In the genomic region with DNA sequence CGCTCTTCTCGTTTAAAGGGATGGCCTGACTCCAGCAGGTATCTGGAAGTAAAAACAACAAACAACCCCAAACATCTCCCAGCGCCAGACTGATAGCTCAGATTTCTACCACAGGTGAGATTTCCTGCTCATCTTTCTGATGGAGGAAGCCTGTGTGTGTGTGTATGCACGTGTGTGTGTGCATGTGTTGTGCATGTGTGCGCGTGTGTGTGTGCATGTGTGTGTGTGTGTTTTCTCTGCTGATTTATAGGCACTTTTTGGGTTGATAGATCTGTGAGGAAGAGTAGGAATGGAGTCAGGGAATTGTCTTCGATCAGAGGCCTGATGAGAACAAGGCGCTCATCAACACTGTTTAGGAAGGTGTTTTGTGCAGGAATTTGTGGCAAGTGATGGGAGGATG, we compare ENCODE assay signal across 29 cellular contexts.
DNase-seq lines count a peak whose midpoint lies in the region; ATAC-seq, FAIRE-seq and TF ChIP-seq lines count a peak whose summit lies in the region.
"Had no signal": no experiment of that assay in that cellular context is flagged by ENCODE, and none has a peak within 500 bp of the region (broad histone marks: within the 10 kb centered on the region; RNA-seq: fewer than 3 reads in every experiment).

No MANE protein-coding gene starts in this region.

- H3K9ac ChIP-seq in HepG2 (ENCODE audit: insufficient read depth, low read depth, low read length) = no peak overlapping the region
- H3K9ac ChIP-seq in mesenchymal stem cell (ENCODE audit: low read length) = no peak overlapping the region
- no peak overlapping the region for H3K9ac ChIP-seq in neuronal stem cell (ENCODE audit: low read depth, low read length, poor library complexity)

- H3K4me3 ChIP-seq in HepG2 (replicated peaks in 1 of 3; ENCODE audit: insufficient read depth in 1 of 3, low read depth in 2 of 3, low read length in 3 of 3) = no peak overlapping the region
- no peak overlapping the region for H3K4me3 ChIP-seq in right lobe of liver
- H3K4me3 ChIP-seq in mesenchymal stem cell (ENCODE audit: insufficient read depth in 1 of 2, low read depth in 1 of 2, low read length in 2 of 2) = no peak overlapping the region
- H3K4me3 ChIP-seq in neuronal stem cell (ENCODE audit: low read length in 2 of 2) = no peak overlapping the region
- H3K4me3 ChIP-seq: K562, SJCRH30 had no signal

- CTCF ChIA-PET in HepG2 (lab: Yijun Ruan, JAX; ENCODE audit: low intra/inter-chr PET ratio, low total read pairs) = no interaction called here

- TF ChIP-seq POLR2A in HepG2 (IDR thresholded peaks at IDR 0.05; ENCODE audit: insufficient read depth in 1 of 2, low read depth in 2 of 2, low read length in 2 of 2) (no peak), right lobe of liver (IDR thresholded peaks at IDR 0.05) (no peak)

- H2BK15ac ChIP-seq in mesenchymal stem cell (ENCODE audit: low read depth, poor library complexity, severe bottlenecking) = no peak overlapping the region
- no peak overlapping the region for H2BK15ac ChIP-seq in neuronal stem cell (ENCODE audit: low read length)

- H3K4me1 ChIP-seq in HepG2 (ENCODE audit: insufficient read depth, low read length) (peaks cover 22% of the 10 kb centered on the region), right lobe of liver (no peaks in the 10 kb centered on the region), mesenchymal stem cell (ENCODE audit: control insufficient read depth, insufficient read depth, low read depth, low read length) (peaks cover 43% of the 10 kb centered on the region), neuronal stem cell (ENCODE audit: control insufficient read depth in 2 of 2, insufficient read depth in 1 of 2, low read depth in 1 of 2, low read length in 2 of 2) (peaks cover 22 to 60% of the 10 kb centered on the region in 2 donors)

- peak overlapping the region; percentile 61 to 74 for H2BK12ac ChIP-seq in mesenchymal stem cell (ENCODE audit: low read length in 2 of 2)
- no peak overlapping the region for H2BK12ac ChIP-seq in neuronal stem cell (ENCODE audit: low read length)

- H2BK120ac ChIP-seq in mesenchymal stem cell (ENCODE audit: low read depth, low read length) (no peak overlapping the region), neuronal stem cell (ENCODE audit: low read depth, low read length) (no peak overlapping the region)

- TF ChIP-seq RAD21 in HepG2 (CRISPR knock-in tag; IDR thresholded peaks at IDR 0.05) = no peak

- TF ChIP-seq EP300 in HepG2 (IDR thresholded peaks at IDR 0.05; ENCODE audit: low read depth in 2 of 2, low read length in 2 of 2) (no peak), HepG2 (CRISPR knock-in tag; IDR thresholded peaks at IDR 0.05; ENCODE audit: borderline replicate concordance) (no peak)

- H2AFZ ChIP-seq in HepG2 (ENCODE audit: low read length) = no peak overlapping the region
- no peak overlapping the region for H2AFZ ChIP-seq in mesenchymal stem cell (ENCODE audit: low read depth, low read length)
- no peak overlapping the region for H2AFZ ChIP-seq in neuronal stem cell (ENCODE audit: low read length)

- H3K27me3 ChIP-seq in HepG2 (ENCODE audit: control insufficient read depth in 1 of 2, insufficient read depth in 2 of 2, low read length in 2 of 2) (peaks cover 8 to 64% of the 10 kb centered on the region in 2 experiments; a peak in 4 of 5 replicates), right lobe of liver (no peaks in the 10 kb centered on the region), mesenchymal stem cell (ENCODE audit: control insufficient read depth in 1 of 2, insufficient read depth in 1 of 2, low read length in 2 of 2) (peaks cover 0 to 7% of the 10 kb centered on the region in 2 experiments), neuronal stem cell (ENCODE audit: control insufficient read depth in 3 of 3, insufficient read depth in 3 of 3, low read depth in 1 of 3, low read length in 3 of 3) (no peaks in the 10 kb centered on the region)
- H3K27me3 ChIP-seq: SJCRH30 had no signal

- no peak overlapping the region for H4K91ac ChIP-seq in mesenchymal stem cell (ENCODE audit: low read length)
- no peak overlapping the region for H4K91ac ChIP-seq in neuronal stem cell (ENCODE audit: low read depth, low read length, poor library complexity)

- H3K79me1 ChIP-seq in mesenchymal stem cell (replicated peaks; ENCODE audit: low read length, poor library complexity, severe bottlenecking) = peaks cover 38% of the 10 kb centered on the region
- no peaks in the 10 kb centered on the region for H3K79me1 ChIP-seq in neuronal stem cell (ENCODE audit: low read depth, low read length)

- no peak for ATAC-seq in HepG2
- ATAC-seq in right lobe of liver = no peak
- ATAC-seq in GM18511 (IDR thresholded peaks at IDR 0.05; ENCODE audit: unreplicated experiment) = no peak
- ATAC-seq: HCT116, K562, PC-3 had no signal

- H3K23ac ChIP-seq in mesenchymal stem cell (ENCODE audit: low read length in 2 of 2) (no peak overlapping the region), neuronal stem cell (ENCODE audit: low read depth, low read length, poor library complexity) (no peak overlapping the region)

- H4K8ac ChIP-seq in mesenchymal stem cell (ENCODE audit: low read length) (no peak overlapping the region), neuronal stem cell (ENCODE audit: low read depth, low read length) (no peak overlapping the region)

- H3K4me2 ChIP-seq in HepG2 (ENCODE audit: low read depth, low read length) (no peak overlapping the region), mesenchymal stem cell (ENCODE audit: low read length, poor library complexity, severe bottlenecking) (no peak overlapping the region), neuronal stem cell (ENCODE audit: insufficient read depth, low read length, poor library complexity, severe bottlenecking) (no peak overlapping the region)

- POLR2A ChIA-PET in HepG2 (lab: Yijun Ruan, JAX) = no interaction called here

- TF ChIP-seq CTCF in HepG2 (CRISPR knock-in tag; IDR thresholded peaks at IDR 0.05) (no peak), right lobe of liver (IDR thresholded peaks at IDR 0.05) (no peak)

- H3K79me2 ChIP-seq in HepG2 (ENCODE audit: insufficient read depth, low read length) = no peaks in the 10 kb centered on the region

- H3K36me3 ChIP-seq in HepG2 (replicated peaks in 1 of 2; ENCODE audit: control insufficient read depth in 1 of 2, insufficient read depth in 2 of 2, low read length in 2 of 2) = no peaks in the 10 kb centered on the region
- no peaks in the 10 kb centered on the region for H3K36me3 ChIP-seq in right lobe of liver
- H3K36me3 ChIP-seq in mesenchymal stem cell (ENCODE audit: control insufficient read depth in 1 of 2, insufficient read depth in 2 of 2, low read depth in 1 of 2, low read length in 2 of 2) = peaks cover 0 to 13% of the 10 kb centered on the region in 2 experiments
- H3K36me3 ChIP-seq in neuronal stem cell (replicated peaks in 1 of 2; ENCODE audit: control insufficient read depth in 2 of 2, insufficient read depth in 2 of 2, low read length in 2 of 2) = peaks cover 0 to 17% of the 10 kb centered on the region in 2 donors
- H3K36me3 ChIP-seq: SJCRH30 had no signal

- no peak overlapping the region for H3K14ac ChIP-seq in mesenchymal stem cell (ENCODE audit: low read length in 2 of 2)
- H3K14ac ChIP-seq in neuronal stem cell (ENCODE audit: low read length) = no peak overlapping the region

- WGBS in HepG2 (ENCODE audit: low lambda C conversion rate) = 50% methylated on average over 8 of the region's 8 CpGs
- 76% methylated on average over 8 of the region's 8 CpGs for WGBS in right lobe of liver (ENCODE audit: insufficient coverage, low coverage, low lambda C conversion rate, missing lambda C conversion rate)
- WGBS in mesenchymal stem cell = 94% methylated on average over 6 of the region's 8 CpGs
- WGBS in neuronal stem cell (ENCODE audit: extremely low coverage in 2 of 2, insufficient read length in 2 of 2, insufficient replicate concordance in 1 of 2), 2 donors = no CpG with 5 or more reads among the region's 8 CpGs

- intact Hi-C loops in HepG2 (cut with micrococcal nuclease; ENCODE audit: unreplicated experiment) = no loop called here
- intact Hi-C loops in right lobe of liver (cut with DNase I) = no loop called here

- H3K27ac ChIP-seq in HepG2 (ENCODE audit: extremely low read length, insufficient read depth, low read length) (no peak overlapping the region), right lobe of liver (no peak overlapping the region), mesenchymal stem cell (ENCODE audit: low read length, poor library complexity, severe bottlenecking) (no peak overlapping the region), neuronal stem cell (replicated peaks; ENCODE audit: low read length) (no peak overlapping the region), substantia nigra (ENCODE audit: low read depth, low read length, poor library complexity, severe bottlenecking) (no peak overlapping the region)
- H3K27ac ChIP-seq: 22Rv1, SJCRH30 had no signal

- peak overlapping the region; percentile 34 to 48 for H3K18ac ChIP-seq in mesenchymal stem cell (ENCODE audit: low read depth in 1 of 2, low read length in 2 of 2)
- no peak overlapping the region for H3K18ac ChIP-seq in neuronal stem cell (ENCODE audit: low read length)

- peak overlapping the region in 1 of 2 experiments; percentile 76 for H3K4ac ChIP-seq in mesenchymal stem cell (ENCODE audit: low read depth in 1 of 2, low read length in 2 of 2)
- no peak overlapping the region for H3K4ac ChIP-seq in neuronal stem cell (ENCODE audit: low read length)

- H4K20me1 ChIP-seq in HepG2 (ENCODE audit: insufficient read depth, low read length) = no peaks in the 10 kb centered on the region

- H2AK5ac ChIP-seq in mesenchymal stem cell (ENCODE audit: low read length, severe bottlenecking) (peak overlapping the region; percentile 86), neuronal stem cell (ENCODE audit: low read depth, low read length) (peak overlapping the region; percentile 11)

- DNase-seq in HepG2 (ENCODE audit: low spot score) = no peak
- DNase-seq in right lobe of liver = no peak
- DNase-seq in mesenchymal stem cell = no peak
- no peak for DNase-seq in neuronal stem cell (ENCODE audit: low spot score)
- no peak for DNase-seq in activated T-cell treated with anti-CD3 and anti-CD28 coated beads for 4 hours
- no peak for DNase-seq in substantia nigra (lab: John Stamatoyannopoulos, UW)
- DNase-seq in iPS-NIHi11 (ENCODE audit: low spot score) = no peak
- DNase-seq: CD8-positive, alpha-beta memory T cell; DMS 273 treated with DMSO at 0.1 percent for 48 hours; DMS79; EL; GF-D8; GOT3; Kasumi-1; NCI-H1092 treated with DMSO at 0.1 percent for 48 hours; NCI-H1436; NCI-H187; NCI-H2081 treated with DMSO at 0.1 percent for 48 hours; NCI-H2171; NCI-H226; NCI-H510A treated with DMSO at 0.1 percent for 48 hours; NCI-H774; PC-3; SJCRH30 had no signal

- no peak for FAIRE-seq in HepG2 (lab: Jason Lieb, UNC)
- FAIRE-seq: GM12891, K562 had no signal

- in situ Hi-C loops in HepG2 (cut with HindIII; ENCODE audit: extremely low pct_ligation_motif_present, low pct_unique_long_range_greater_than_20kb) = no loop called here

- H3K9me3 ChIP-seq in HepG2 (ENCODE audit: low read length) (no peaks in the 10 kb centered on the region), right lobe of liver (no peaks in the 10 kb centered on the region), mesenchymal stem cell (ENCODE audit: control insufficient read depth, low read length) (no peaks in the 10 kb centered on the region), neuronal stem cell (replicated peaks in 1 of 2; ENCODE audit: control insufficient read depth in 2 of 2, insufficient read depth in 1 of 2, low read depth in 1 of 2, low read length in 2 of 2) (no peaks in the 10 kb centered on the region)
- H3K9me3 ChIP-seq: SJCRH30 had no signal

- no TSS peak for BruUV-seq in HepG2 (replicated peaks; lab: Mats Ljungman, UMichigan)

- no peak overlapping the region for H2BK5ac ChIP-seq in mesenchymal stem cell (ENCODE audit: low read depth, low read length, poor library complexity, severe bottlenecking)
- H2BK5ac ChIP-seq in neuronal stem cell (ENCODE audit: low read length) = no peak overlapping the region
